ENCODE assay signal across 22 cellular contexts in the genomic region with DNA sequence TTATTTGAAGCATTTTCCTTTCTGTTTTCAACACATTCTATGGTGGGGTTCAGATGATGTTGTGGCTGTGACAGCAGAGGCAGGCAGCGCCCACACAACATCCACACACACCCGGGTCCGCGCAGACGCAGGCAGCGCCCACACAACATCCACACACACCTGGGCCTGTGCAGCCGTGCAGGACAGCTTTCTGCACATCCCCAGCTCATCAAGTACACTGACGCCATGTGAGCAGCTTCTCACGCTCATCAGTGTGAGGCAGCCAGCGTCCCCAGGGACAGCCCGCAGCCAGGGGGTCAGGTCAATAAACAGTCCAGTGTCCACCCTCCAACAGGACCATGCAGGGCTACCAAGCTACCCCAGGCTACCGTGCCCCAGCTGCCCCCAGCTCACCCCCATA.
"Had no signal": no experiment of that assay in that cellular context is flagged by ENCODE, and none has a peak within 500 bp of the region (broad histone marks: within the 10 kb centered on the region; RNA-seq: fewer than 3 reads in every experiment).

No MANE protein-coding gene starts in this region.

- H3K4me3 Mint-ChIP-seq: activated B cell treated with CpG ODN at 0.5 μM for 24 hours; activated CD4-positive, alpha-beta memory T cell treated with anti-CD3 and anti-CD28 coated beads for 36 hours; activated CD4-positive, alpha-beta T cell treated with anti-CD3 and anti-CD28 coated beads, Interleukin-2, amount 10 ng/mL, durations not matched to agents 24 days and 14 days; activated naive CD4-positive, alpha-beta T cell treated with anti-CD3 and anti-CD28 coated beads, Interleukin-2, amount 50 U/mL, for 24 hours; activated T-cell treated with anti-CD3 and anti-CD28 coated beads, Interleukin-2, amount 50 U/mL, for 72 hours; IgD-negative memory B cell had no signal

- H3K4me3 ChIP-seq: breast epithelium had no signal

- H3K27ac Mint-ChIP-seq: activated B cell treated with CpG ODN at 0.5 μM for 24 hours; activated CD4-positive, alpha-beta memory T cell treated with anti-CD3 and anti-CD28 coated beads for 36 hours; activated CD4-positive, alpha-beta T cell treated with anti-CD3 and anti-CD28 coated beads, Interleukin-2, amount 10 ng/mL, durations not matched to agents 24 days and 14 days; activated naive CD4-positive, alpha-beta T cell treated with anti-CD3 and anti-CD28 coated beads, Interleukin-2, amount 50 U/mL, for 24 hours; activated T-cell treated with anti-CD3 and anti-CD28 coated beads, Interleukin-2, amount 50 U/mL, for 72 hours; IgD-negative memory B cell had no signal

- H3K36me3 ChIP-seq: breast epithelium had no signal

- H3K9me3 Mint-ChIP-seq: activated CD4-positive, alpha-beta memory T cell treated with anti-CD3 and anti-CD28 coated beads for 36 hours; activated CD4-positive, alpha-beta T cell treated with anti-CD3 and anti-CD28 coated beads, Interleukin-2, amount 10 ng/mL, durations not matched to agents 24 days and 14 days; activated naive CD4-positive, alpha-beta T cell treated with anti-CD3 and anti-CD28 coated beads, Interleukin-2, amount 50 U/mL, for 24 hours; activated T-cell treated with anti-CD3 and anti-CD28 coated beads, Interleukin-2, amount 50 U/mL, for 72 hours had no signal

- H3K4me1 Mint-ChIP-seq: activated B cell treated with CpG ODN at 0.5 μM for 24 hours; activated CD4-positive, alpha-beta T cell treated with anti-CD3 and anti-CD28 coated beads, Interleukin-2, amount 10 ng/mL, durations not matched to agents 24 days and 14 days; activated naive CD4-positive, alpha-beta T cell treated with anti-CD3 and anti-CD28 coated beads, Interleukin-2, amount 50 U/mL, for 24 hours; IgD-negative memory B cell had no signal

- H3K4me1 ChIP-seq: breast epithelium had no signal

- H3K36me3 Mint-ChIP-seq: activated CD4-positive, alpha-beta memory T cell treated with anti-CD3 and anti-CD28 coated beads for 36 hours; activated naive CD4-positive, alpha-beta T cell treated with anti-CD3 and anti-CD28 coated beads, Interleukin-2, amount 50 U/mL, for 24 hours; IgD-negative memory B cell had no signal

- H3K27ac ChIP-seq: breast epithelium had no signal

- DNase-seq: activated B cell treated with CpG ODN at 0.5 μM for 24 hours; activated CD4-positive, alpha-beta memory T cell treated with anti-CD3 and anti-CD28 coated beads for 36 hours; activated CD4-positive, alpha-beta T cell treated with anti-CD3 and anti-CD28 coated beads for 1 hour; activated naive CD4-positive, alpha-beta T cell; activated T-cell treated with anti-CD3 and anti-CD28 coated beads, Interleukin-2, amount 50 U/mL, for 72 hours; aorta; central memory CD4-positive, alpha-beta T cell; KG1; NCI-H1048; NCI-H1930; NCI-H2107; NCI-H2171 treated with DMSO at 0.1 percent for 48 hours; NCI-H226; NCI-H526; PC-3; SIG-M5; T-helper 2 cell; T1000 had no signal

- H3K27me3 Mint-ChIP-seq: activated B cell treated with CpG ODN at 0.5 μM for 24 hours; activated CD4-positive, alpha-beta T cell treated with anti-CD3 and anti-CD28 coated beads, Interleukin-2, amount 10 ng/mL, durations not matched to agents 24 days and 14 days had no signal

- ATAC-seq: activated T-cell treated with anti-CD3 and anti-CD28 coated beads, Interleukin-2, amount 50 U/mL, for 72 hours; PC-3 had no signal
